9 cellular contexts compared by ENCODE assay signal in genomic region chr1:46724991-46725735, GRCh38. TPM values are rescaled to one million over a fixed set of nuclear protein-coding genes. Genes with fewer than 3 reads are reported as not detected.
A peak's percentile ranks its signal among the peaks of the same experiment; 100 is the strongest.
DNase-seq lines count a peak whose midpoint lies in the region; ATAC-seq, FAIRE-seq and TF ChIP-seq lines count a peak whose summit lies in the region.
"Had no signal": no experiment of that assay in that cellular context is flagged by ENCODE, and none has a peak within 500 bp of the region (broad histone marks: within the 10 kb centered on the region; RNA-seq: fewer than 3 reads in every experiment).

No MANE protein-coding gene starts in this region.

- DNase-seq in D721Med (ENCODE audit: insufficient read length, low spot score), result no peak
- DNase-seq in LNCaP clone FGC (ENCODE audit: low read depth), result peak; percentile 74
- DNase-seq in Peyer's patch, result peak; percentile 60 to 89 (median 62)
- peak; percentile 63 for DNase-seq in activated T-cell treated with anti-CD3 and anti-CD28 coated beads, Interleukin-2, amount 50 U/mL, for 1 hour
- peak; percentile 93 for DNase-seq in fibroblast of pulmonary artery (ENCODE audit: low read depth)
- peak; percentile 57 for DNase-seq in non-pigmented ciliary epithelial cell (ENCODE audit: low read depth)
- peak; percentile 86 for DNase-seq in testis

- H3K36me3 ChIP-seq in Peyer's patch (no peaks in the 10 kb centered on the region), testis (ENCODE audit: low read depth, missing control alignments) (no peaks in the 10 kb centered on the region)

- H3K27ac ChIP-seq in Peyer's patch (no peak overlapping the region), testis (no peak overlapping the region)

- no peak for FAIRE-seq in D721Med (lab: Jason Lieb, UNC)

- H3K4me1 ChIP-seq in Peyer's patch (peaks cover 0 to 4% (median 0%) of the 10 kb centered on the region in 4 donors), testis (no peaks in the 10 kb centered on the region)

- no peaks in the 10 kb centered on the region for H3K9me3 ChIP-seq in Peyer's patch
- H3K9me3 ChIP-seq in testis, result no peaks in the 10 kb centered on the region

- no peak for TF ChIP-seq POLR2A in Peyer's patch (IDR thresholded peaks at IDR 0.05)
- TF ChIP-seq POLR2A in testis (IDR thresholded peaks at IDR 0.05), result no peak

- H3K4me3 ChIP-seq in LNCaP clone FGC (ENCODE audit: low read depth, low read length) (no peak overlapping the region), Peyer's patch (no peak overlapping the region), fibroblast of pulmonary artery (replicated peaks; ENCODE audit: low read depth, low read length) (no peak overlapping the region), testis (no peak overlapping the region)

- 28 to 31% methylated on average over 7 of the region's 7 CpGs for WGBS in testis, 2 donors

- intact Hi-C loops in testis (cut with DNase I; ENCODE audit: low total_unique reads), result loop anchor here (5.0 kb wide), 1 partner anchor 193 kb away; no protein-coding TSS in a partner anchor

- TF ChIP-seq CTCF in D721Med (IDR thresholded peaks at IDR 0.05; ENCODE audit: insufficient read depth, missing control alignments), result peak; percentile 94
- peak; percentile 96 for TF ChIP-seq CTCF in LNCaP clone FGC (IDR thresholded peaks at IDR 0.05; ENCODE audit: control insufficient read depth, extremely low read depth, insufficient read depth)
- TF ChIP-seq CTCF in Peyer's patch (IDR thresholded peaks at IDR 0.05), result peak; percentile 55 to 88 (median 87)
- TF ChIP-seq CTCF in fibroblast of pulmonary artery (IDR thresholded peaks at IDR 0.05; ENCODE audit: low read length, missing control alignments), result peak; percentile 95
- peak; percentile 70 to 89 (median 80) for TF ChIP-seq CTCF in testis (IDR thresholded peaks at IDR 0.05)

- H3K27me3 ChIP-seq in Peyer's patch (no peaks in the 10 kb centered on the region), testis (no peaks in the 10 kb centered on the region)

- peak; percentile 92 for ATAC-seq in GM21619 (IDR thresholded peaks at IDR 0.05; ENCODE audit: unreplicated experiment)

RNA-seq across cellular contexts. Expression of gene EFCAB14, which starts 6.2 kb away (rescaled TPM):
- total RNA-seq in Peyer's patch (100 to 1,000 TPM in 1 of 4 donors, 10 to 100 TPM in 3; 86.6 to 153 (median 96.9) TPM), testis (10 to 100 TPM; 76.6 to 77.8 TPM)
- polyA plus RNA-seq in testis (ENCODE audit: insufficient read depth, low read depth, low replicate concordance), result 94.0 TPM

RNA-seq across cellular contexts. Expression of gene TEX38, which starts 53.5 kb away (rescaled TPM):
- total RNA-seq in Peyer's patch (not detected), testis (100 to 1,000 TPM; 150 to 362 TPM)
- polyA plus RNA-seq in testis (ENCODE audit: insufficient read depth, low read depth, low replicate concordance), result 432 TPM
- total RNA-seq: activated CD8-positive, alpha-beta memory T cell treated with anti-CD3 and anti-CD28 coated beads for 36 hours had no signal

RNA-seq across cellular contexts. Expression of gene ATPAF1, which starts 57.0 kb away (rescaled TPM):
- 10 to 100 TPM; 14.0 to 46.8 (median 34.8) TPM for total RNA-seq in Peyer's patch
- total RNA-seq in testis, result 10 to 100 TPM; 76.7 to 98.9 TPM
- 85.9 TPM for polyA plus RNA-seq in testis (ENCODE audit: insufficient read depth, low read depth, low replicate concordance)

Comparison
In these comparisons a context has a peak if more than half of its experiments do, and no peak if none do; other contexts are left out.
1. RNA of gene TEX38, which starts 53.5 kb away (total RNA-seq): 150 to 362 TPM in testis; not detected in Peyer's patch; every median in the first group is over 100 times any median in the second.
2. Peak in every context shown above with its lines, with median percentiles within 50 percentile points of each other: CTCF ChIP-seq.